Comparison of ENCODE assay signal across 8 cellular contexts in genomic region chr17:38982858-38983746, GRCh38. TPM values are rescaled to one million over a fixed set of nuclear protein-coding genes. Genes with fewer than 3 reads are reported as not detected.
DNase-seq lines count a peak whose midpoint lies in the region; ATAC-seq and TF ChIP-seq lines count a peak whose summit lies in the region.

No MANE protein-coding gene starts in this region.

- peak overlapping the region in 2 of 5 experiments; percentile 6 to 57 for H3K4me3 Mint-ChIP-seq in brain

- no peaks in the 10 kb centered on the region for H3K27me3 ChIP-seq in RWPE2 (ENCODE audit: insufficient read depth, poor library complexity, severe bottlenecking)

- peaks cover 9% of the 10 kb centered on the region for H3K4me1 Mint-ChIP-seq in brain

- H3K27me3 Mint-ChIP-seq in brain, result peaks cover 3% of the 10 kb centered on the region

- no peak overlapping the region for H3K27ac ChIP-seq in RWPE2 (ENCODE audit: poor library complexity, severe bottlenecking)

- DNase-seq in activated gamma-delta T cell treated with Interleukin-2 at 50 U/mL for 16 hours (peak; percentile 47), activated gamma-delta T cell (lab: John Stamatoyannopoulos, UW) (no peak), NB4 (ENCODE audit: low read depth) (peak; percentile 86), RWPE2 (ENCODE audit: low spot score) (no peak), iPS-NIHi11 (ENCODE audit: low spot score) (peak; percentile 80)
- peak; percentile 33 for DNase-seq in stimulated activated CD4-positive, alpha-beta T cell treated with anti-CD3 and anti-CD28 coated beads, Interleukin-2, amount 100 ng/mL, for 4 hours (ENCODE audit: low read depth)

- H3K4me3 ChIP-seq in NB4 (ENCODE audit: low read depth, low read length) (no peak overlapping the region), RWPE2 (ENCODE audit: severe bottlenecking) (no peak overlapping the region)

- peak; percentile 61; the same call in 2 of the 3 replicates for ATAC-seq in RWPE2 (ENCODE audit: low read depth)
- no peak for ATAC-seq in HG03571 (IDR thresholded peaks at IDR 0.05; ENCODE audit: unreplicated experiment)

- H3K4me1 ChIP-seq in RWPE2 (ENCODE audit: insufficient read depth, poor library complexity, severe bottlenecking), result no peaks in the 10 kb centered on the region

- H3K36me3 Mint-ChIP-seq in brain, result no peaks in the 10 kb centered on the region

- no peaks in the 10 kb centered on the region for H3K36me3 ChIP-seq in RWPE2 (ENCODE audit: low read depth)

- peaks cover 0 to 3% (median 0%) of the 10 kb centered on the region in 5 experiments for H3K9me3 Mint-ChIP-seq in brain

- TF ChIP-seq CTCF in NB4 (IDR thresholded peaks at IDR 0.05; ENCODE audit: low read depth, low read length) (peak; percentile 84), RWPE2 (IDR thresholded peaks at IDR 0.05; ENCODE audit: poor library complexity, severe bottlenecking) (peak; percentile 92), brain (conservative IDR thresholded peaks at IDR 0.05) (peak; percentile 92 to 93)

- H3K27ac Mint-ChIP-seq in brain, result no peak overlapping the region

- no peak for TF ChIP-seq POLR2A in NB4 (IDR thresholded peaks at IDR 0.05; ENCODE audit: extremely low read depth, insufficient read length)

- H3K9me3 ChIP-seq in RWPE2 (ENCODE audit: severe bottlenecking), result no peaks in the 10 kb centered on the region

RNA-seq across cellular contexts. Expression of gene FBXO47, which starts 15.9 kb away (rescaled TPM):
- not detected for polyA plus RNA-seq in brain (ENCODE audit: insufficient read depth, low read depth, low replicate concordance)

Comparison
In these comparisons a context has a peak if more than half of its experiments do, and no peak if none do; other contexts are left out.
1. DNase-seq: peak in activated gamma-delta T cell treated with Interleukin-2 at 50 U/mL for 16 hours (single experiment), NB4 (single experiment), iPS-NIHi11 (single experiment) and stimulated activated CD4-positive, alpha-beta T cell treated with anti-CD3 and anti-CD28 coated beads, Interleukin-2, amount 100 ng/mL, for 4 hours (single experiment); none in activated gamma-delta T cell (single experiment) and RWPE2 (single experiment).
2. Peak in every context shown above with its lines, with median percentiles within 50 percentile points of each other: CTCF ChIP-seq.